8 cellular contexts compared by ENCODE assay signal in the genomic region with DNA sequence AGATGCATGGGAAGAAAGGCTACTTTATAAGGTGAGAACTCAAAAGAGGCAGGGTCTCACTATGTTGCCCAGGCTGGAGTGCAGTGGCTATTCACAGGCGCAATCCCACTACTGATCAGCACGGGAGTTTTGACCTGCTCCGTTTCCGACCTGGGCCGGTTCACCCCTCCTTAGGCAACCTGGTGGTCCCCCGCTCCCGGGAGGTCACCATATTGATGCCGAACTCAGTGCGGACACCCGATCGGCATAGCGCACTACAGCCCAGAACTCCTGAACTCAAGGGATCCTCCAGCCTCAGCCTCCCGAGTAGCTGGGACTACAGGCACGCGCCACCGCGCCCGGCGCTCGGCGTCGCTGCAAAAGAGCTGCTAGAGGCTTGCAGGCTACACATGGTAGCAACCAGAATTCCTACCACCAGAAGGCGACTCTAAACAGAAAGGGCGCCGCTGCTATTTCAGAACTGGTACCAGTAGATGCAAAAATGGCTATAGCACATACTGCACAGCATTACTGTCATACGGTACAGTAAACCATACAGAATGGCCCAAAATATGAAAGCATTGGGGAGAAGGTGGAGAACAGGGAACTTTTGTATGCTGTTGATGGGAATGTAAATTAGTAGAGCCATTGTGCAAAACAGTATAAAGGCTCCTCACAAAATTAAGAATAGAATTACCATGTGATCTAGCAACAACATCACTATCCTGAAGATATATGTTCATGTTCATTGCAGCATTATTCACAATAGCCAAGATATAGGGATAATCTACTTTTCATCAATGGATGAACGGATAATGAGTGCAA. TPM values are rescaled to one million over a fixed set of nuclear protein-coding genes. Genes with fewer than 3 reads are reported as not detected.
A peak's percentile ranks its signal among the peaks of the same experiment; 100 is the strongest.
DNase-seq lines count a peak whose midpoint lies in the region; TF ChIP-seq lines count a peak whose summit lies in the region.

No MANE protein-coding gene starts in this region.

- peaks cover 18% of the 10 kb centered on the region for H3K36me3 ChIP-seq in HUES6 (ENCODE audit: control insufficient read depth, insufficient read depth, low read length)
- peaks cover 20% of the 10 kb centered on the region for H3K36me3 ChIP-seq in neuron (ENCODE audit: insufficient read depth, low read length)
- peaks cover 0 to 23% (median 17%) of the 10 kb centered on the region in 4 donors for H3K36me3 ChIP-seq in stomach

- H3K27ac Mint-ChIP-seq in activated T-helper 2 cell treated with anti-CD3 and anti-CD28 coated beads, Interferon-gamma antibody, Interleukin-2, Interleukin-4, amounts not matched to agents 10 μg/mL and 5 μg/mL and 100 μg/mL, durations not matched to agents 14 hours and 24 hours and 36 hours = peak overlapping the region; percentile 96

- H3K9ac ChIP-seq in HUES6 (ENCODE audit: low read length) = no peak overlapping the region

- 11 to 21% (median 15%) methylated on average over 17 to 27 of the region's 27 CpGs for WGBS in stomach, 5 donors

- peaks cover 40% of the 10 kb centered on the region for H3K4me1 Mint-ChIP-seq in activated T-helper 2 cell treated with anti-CD3 and anti-CD28 coated beads, Interferon-gamma antibody, Interleukin-2, Interleukin-4, amounts not matched to agents 10 μg/mL and 5 μg/mL and 100 μg/mL, durations not matched to agents 14 hours and 24 hours and 36 hours (ENCODE audit: low read depth)

- DNase-seq in RPMI7951 (ENCODE audit: low read depth) = peak; percentile 85
- DNase-seq in activated T-helper 2 cell treated with anti-CD3 and anti-CD28 coated beads, Interferon-gamma antibody, Interleukin-2, Interleukin-4, amounts not matched to agents 10 μg/mL and 5 μg/mL and 100 μg/mL, durations not matched to agents 14 hours and 24 hours and 36 hours (ENCODE audit: low spot score) = peak; percentile 68
- peak; percentile 86 for DNase-seq in fibroblast of the aortic adventitia (ENCODE audit: low read depth)
- DNase-seq in stomach = peak; percentile 78
- no peak for DNase-seq in NK-92 (lab: John Stamatoyannopoulos, UW; ENCODE audit: unreplicated experiment)

- TF ChIP-seq EP300 in stomach (IDR thresholded peaks at IDR 0.05) = no peak

- peaks cover 4% of the 10 kb centered on the region; the same call in 1 of the 2 replicates for H3K4me1 ChIP-seq in HUES6 (ENCODE audit: control insufficient read depth, insufficient read depth, low read length)
- H3K4me1 ChIP-seq in neuron (ENCODE audit: insufficient read depth, low read length) = peaks cover 6% of the 10 kb centered on the region
- peaks cover 11 to 44% (median 35%) of the 10 kb centered on the region in 4 donors for H3K4me1 ChIP-seq in stomach

- peaks cover 27% of the 10 kb centered on the region for H3K36me3 Mint-ChIP-seq in activated T-helper 2 cell treated with anti-CD3 and anti-CD28 coated beads, Interferon-gamma antibody, Interleukin-2, Interleukin-4, amounts not matched to agents 10 μg/mL and 5 μg/mL and 100 μg/mL, durations not matched to agents 14 hours and 24 hours and 36 hours (ENCODE audit: low read depth)

- no peaks in the 10 kb centered on the region for H3K9me3 Mint-ChIP-seq in activated T-helper 2 cell treated with anti-CD3 and anti-CD28 coated beads, Interferon-gamma antibody, Interleukin-2, Interleukin-4, amounts not matched to agents 10 μg/mL and 5 μg/mL and 100 μg/mL, durations not matched to agents 14 hours and 24 hours and 36 hours

- no peaks in the 10 kb centered on the region for H3K27me3 Mint-ChIP-seq in activated T-helper 2 cell treated with anti-CD3 and anti-CD28 coated beads, Interferon-gamma antibody, Interleukin-2, Interleukin-4, amounts not matched to agents 10 μg/mL and 5 μg/mL and 100 μg/mL, durations not matched to agents 14 hours and 24 hours and 36 hours (ENCODE audit: low read depth)

- H2AFZ ChIP-seq in neuron (ENCODE audit: low read depth, low read length) = no peak overlapping the region

- peak overlapping the region; percentile 92 for H3K4me3 Mint-ChIP-seq in activated T-helper 2 cell treated with anti-CD3 and anti-CD28 coated beads, Interferon-gamma antibody, Interleukin-2, Interleukin-4, amounts not matched to agents 10 μg/mL and 5 μg/mL and 100 μg/mL, durations not matched to agents 14 hours and 24 hours and 36 hours (ENCODE audit: low read depth)

- H3K27me3 ChIP-seq in HUES6 (ENCODE audit: control insufficient read depth, insufficient read depth, low read length) (no peaks in the 10 kb centered on the region), neuron (ENCODE audit: insufficient read depth, low read length) (no peaks in the 10 kb centered on the region), stomach (no peaks in the 10 kb centered on the region)

- TF ChIP-seq POLR2A in stomach (IDR thresholded peaks at IDR 0.05) = no peak

- TF ChIP-seq CTCF in GM12872 (IDR thresholded peaks at IDR 0.05; ENCODE audit: insufficient read depth, low read depth, low read length) = peak; percentile 50
- peak; percentile 74 for TF ChIP-seq CTCF in fibroblast of the aortic adventitia (IDR thresholded peaks at IDR 0.05; ENCODE audit: insufficient read depth, low read length)
- peak in 5 of 7 experiments; percentile 52 to 84 (median 64) for TF ChIP-seq CTCF in stomach (IDR thresholded peaks at IDR 0.05)

- H3K9me3 ChIP-seq in HUES6 (ENCODE audit: control insufficient read depth, insufficient read depth, low read depth, low read length) (no peaks in the 10 kb centered on the region), neuron (ENCODE audit: low read length) (no peaks in the 10 kb centered on the region), stomach (no peaks in the 10 kb centered on the region)

- H3K4me3 ChIP-seq in HUES6 (ENCODE audit: low read depth, low read length) (peak overlapping the region; percentile 97), fibroblast of the aortic adventitia (ENCODE audit: low read depth, low read length) (peak overlapping the region; percentile 38), neuron (ENCODE audit: low read length) (peak overlapping the region; percentile 58), stomach (peak overlapping the region; percentile 58 to 83 (median 70))

- intact Hi-C loops in activated T-helper 2 cell treated with anti-CD3 and anti-CD28 coated beads, Interferon-gamma antibody, Interleukin-2, Interleukin-4, amounts not matched to agents 10 μg/mL and 5 μg/mL and 100 μg/mL, durations not matched to agents 14 hours and 24 hours and 36 hours (cut with micrococcal nuclease) = loop anchor here (1.0 to 5.0 kb wide), 4 partner anchors 9 to 679 kb away; a partner anchor contains a TSS
- intact Hi-C loops in stomach (cut with DNase I; ENCODE audit: low total_unique reads) = loop anchor here (10.0 kb wide), 1 partner anchor 251 kb away; no protein-coding TSS in a partner anchor

- H3K27ac ChIP-seq in HUES6 (ENCODE audit: low read depth, low read length) = no peak overlapping the region
- H3K27ac ChIP-seq in stomach = peak overlapping the region in 3 of 5 donors; percentile 90 to 91 (median 91)

RNA-seq across cellular contexts. Expression of a gene that starts 1.2 kb away (rescaled TPM):
- total RNA-seq in RPMI7951 (2014; rRNA removed; shearing (Covaris generic)) = 31.4 and 49.5 TPM in 2 replicates
- 75.0 and 81.0 TPM in 2 replicates for total RNA-seq in activated T-helper 2 cell treated with anti-CD3 and anti-CD28 coated beads, Interferon-gamma antibody, Interleukin-2, Interleukin-4, amounts not matched to agents 10 μg/mL and 5 μg/mL and 100 μg/mL, durations not matched to agents 14 hours and 24 hours and 36 hours
- total RNA-seq in fibroblast of the aortic adventitia (ENCODE audit: low replicate concordance) (63.9 and 140 TPM in 2 replicates), stomach (100 to 1,000 TPM in 4 of 5 donors, 10 to 100 TPM in 1; 35.7 to 478 (median 107) TPM)
- polyA plus RNA-seq in stomach = 10 to 100 TPM; 14.8 to 30.2 (median 22.9) TPM

RNA-seq across cellular contexts. Expression of a gene that starts 39.1 kb away (rescaled TPM):
- 48.4 and 51.5 TPM in 2 replicates for total RNA-seq in RPMI7951 (2014; rRNA removed; shearing (Covaris generic))
- total RNA-seq in activated T-helper 2 cell treated with anti-CD3 and anti-CD28 coated beads, Interferon-gamma antibody, Interleukin-2, Interleukin-4, amounts not matched to agents 10 μg/mL and 5 μg/mL and 100 μg/mL, durations not matched to agents 14 hours and 24 hours and 36 hours = 162 and 165 TPM in 2 replicates
- total RNA-seq in fibroblast of the aortic adventitia (ENCODE audit: low replicate concordance) (101 and 130 TPM in 2 replicates), stomach (100 to 1,000 TPM in 1 of 5 donors, 10 to 100 TPM in 4; 19.8 to 104 (median 54.9) TPM)
- polyA plus RNA-seq in stomach = 10 to 100 TPM; 31.7 to 61.3 (median 35.0) TPM

Comparison
In these comparisons a context has a peak if more than half of its experiments do, and no peak if none do; other contexts are left out.
1. H3K4me3 ChIP-seq: peak in every context shown above with its lines; median percentile 97 in HUES6; 70 in stomach; 58 in neuron; 38 in fibroblast of the aortic adventitia.